8 cellular contexts compared by ENCODE assay signal in the genomic region with DNA sequence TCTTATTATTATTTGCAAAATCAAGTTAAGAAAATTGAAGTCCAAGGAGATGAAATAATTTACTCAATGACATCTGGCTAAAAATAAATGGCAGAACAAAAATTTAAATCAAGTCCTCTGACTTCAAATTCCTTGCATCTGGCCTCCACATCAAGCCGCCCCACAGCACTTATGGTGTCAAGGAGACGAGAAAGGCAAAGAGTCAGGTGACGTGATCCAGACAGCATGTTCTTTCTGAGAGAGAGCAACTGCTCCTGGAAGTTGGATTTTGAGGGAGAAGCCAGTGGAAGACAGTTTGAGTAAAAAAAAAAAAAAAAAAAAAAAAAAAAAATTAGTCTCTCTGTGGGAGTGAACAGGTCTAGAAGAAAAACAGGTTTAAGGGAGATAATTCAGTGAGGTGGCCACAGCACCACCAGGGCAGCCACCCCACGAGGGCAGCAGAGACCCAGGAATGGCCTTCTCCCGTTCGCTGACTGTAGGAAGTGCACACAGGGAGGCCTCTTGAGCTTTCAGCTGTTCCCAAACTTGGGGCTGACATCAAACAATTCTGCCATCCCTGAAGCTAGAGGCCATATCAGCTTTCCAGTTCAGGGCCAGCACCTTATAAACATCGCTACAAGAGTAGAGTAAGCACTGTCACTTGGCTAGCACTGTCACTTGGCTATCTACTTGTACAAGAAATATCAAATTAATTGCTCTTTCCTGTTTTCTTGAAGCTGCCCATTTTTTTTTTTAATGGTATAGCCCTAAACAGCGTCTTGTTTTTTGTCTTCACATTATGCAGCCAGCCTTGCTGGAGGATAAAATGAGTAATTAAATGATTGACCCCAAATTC. TPM values are rescaled to one million over a fixed set of nuclear protein-coding genes. Genes with fewer than 3 reads are reported as not detected.
A peak's percentile ranks its signal among the peaks of the same experiment; 100 is the strongest.
DNase-seq lines count a peak whose midpoint lies in the region; ATAC-seq lines count a peak whose summit lies in the region.

No MANE protein-coding gene starts in this region.

- H3K27me3 Mint-ChIP-seq in activated T-cell treated with anti-CD3 and anti-CD28 coated beads, Interleukin-2, amount 50 U/mL, for 24 hours: no peaks in the 10 kb centered on the region
- H3K27me3 Mint-ChIP-seq in naive thymus-derived CD4-positive, alpha-beta T cell: peaks cover 0 to 25% (median 0%) of the 10 kb centered on the region in 5 donors

- H3K27me3 ChIP-seq in naive thymus-derived CD4-positive, alpha-beta T cell (ENCODE audit: control insufficient read depth in 2 of 2, insufficient read depth in 2 of 2, low read length in 2 of 2): no peaks in the 10 kb centered on the region

- peaks cover 0 to 11% (median 5%) of the 10 kb centered on the region in 3 experiments for H3K36me3 ChIP-seq in naive thymus-derived CD4-positive, alpha-beta T cell (ENCODE audit: control insufficient read depth in 2 of 3, insufficient read depth in 3 of 3, low read length in 3 of 3)

- no peak overlapping the region for H3K27ac ChIP-seq in naive thymus-derived CD4-positive, alpha-beta T cell (ENCODE audit: low read depth, low read length)

- peaks cover 22 to 25% of the 10 kb centered on the region in 2 donors for H3K4me1 ChIP-seq in naive thymus-derived CD4-positive, alpha-beta T cell (ENCODE audit: control insufficient read depth in 2 of 2, insufficient read depth in 2 of 2, low read length in 2 of 2)

- DNase-seq in DMS 273 (lab: John Stamatoyannopoulos, UW; ENCODE audit: unreplicated experiment) (peak; percentile 74), NOMO-1 treated with dmso at 0.1 percent for 144 hours (lab: John Stamatoyannopoulos, UW; ENCODE audit: unreplicated experiment) (peak; percentile 72), fibroblast of gingiva (ENCODE audit: low read depth) (peak; percentile 64), stromal cell of bone marrow (ENCODE audit: low read depth) (peak; percentile 48)
- DNase-seq in activated T-cell treated with anti-CD3 and anti-CD28 coated beads, Interleukin-2, amount 50 U/mL, for 24 hours: peak; percentile 72
- DNase-seq in naive thymus-derived CD4-positive, alpha-beta T cell: peak; percentile 23 to 65 (median 54)

- H3K9me3 Mint-ChIP-seq in activated T-cell treated with anti-CD3 and anti-CD28 coated beads, Interleukin-2, amount 50 U/mL, for 24 hours: no peaks in the 10 kb centered on the region
- H3K9me3 Mint-ChIP-seq in naive thymus-derived CD4-positive, alpha-beta T cell: peaks cover 0 to 5% (median 0%) of the 10 kb centered on the region in 11 donors

- ATAC-seq in HG03108 (IDR thresholded peaks at IDR 0.05; ENCODE audit: unreplicated experiment) (peak; percentile 57), GM19397 (IDR thresholded peaks at IDR 0.05; ENCODE audit: unreplicated experiment) (no peak)
- ATAC-seq in naive thymus-derived CD4-positive, alpha-beta T cell: peak; percentile 80

- no peak overlapping the region for H3K4me3 ChIP-seq in naive thymus-derived CD4-positive, alpha-beta T cell (ENCODE audit: low read length)

- POLR2A ChIA-PET in naive thymus-derived CD4-positive, alpha-beta T cell (lab: Charles Lee): interaction anchor here (0.6 to 2.1 kb wide), 7 partner anchors 26 to 298 kb away, joined by 3 to 18 read pairs (median 3); no protein-coding TSS in a partner anchor

- H3K27ac Mint-ChIP-seq in activated T-cell treated with anti-CD3 and anti-CD28 coated beads, Interleukin-2, amount 50 U/mL, for 24 hours: no peak overlapping the region
- peak overlapping the region in 4 of 9 donors; percentile 22 to 86 (median 56) for H3K27ac Mint-ChIP-seq in naive thymus-derived CD4-positive, alpha-beta T cell

- peaks cover 11% of the 10 kb centered on the region for H3K36me3 Mint-ChIP-seq in activated T-cell treated with anti-CD3 and anti-CD28 coated beads, Interleukin-2, amount 50 U/mL, for 24 hours (ENCODE audit: low read depth)
- H3K36me3 Mint-ChIP-seq in naive thymus-derived CD4-positive, alpha-beta T cell: peaks cover 9 to 20% (median 14%) of the 10 kb centered on the region in 5 donors

- peaks cover 28% of the 10 kb centered on the region for H3K4me1 Mint-ChIP-seq in activated T-cell treated with anti-CD3 and anti-CD28 coated beads, Interleukin-2, amount 50 U/mL, for 24 hours (ENCODE audit: low read depth)
- H3K4me1 Mint-ChIP-seq in naive thymus-derived CD4-positive, alpha-beta T cell: peaks cover 32 to 68% (median 53%) of the 10 kb centered on the region in 7 donors

- no peaks in the 10 kb centered on the region for H3K9me3 ChIP-seq in naive thymus-derived CD4-positive, alpha-beta T cell (ENCODE audit: control insufficient read depth in 2 of 3, low read length in 3 of 3)

- CTCF ChIA-PET in naive thymus-derived CD4-positive, alpha-beta T cell (lab: Charles Lee): interaction anchor here (0.6 to 9.9 kb wide), 17 partner anchors 9 to 290 kb away, joined by 3 to 83 read pairs (median 5); no protein-coding TSS in a partner anchor

- no peak overlapping the region for H3K4me3 Mint-ChIP-seq in activated T-cell treated with anti-CD3 and anti-CD28 coated beads, Interleukin-2, amount 50 U/mL, for 24 hours
- peak overlapping the region in 1 of 10 donors; percentile 20 for H3K4me3 Mint-ChIP-seq in naive thymus-derived CD4-positive, alpha-beta T cell

- intact Hi-C loops in naive thymus-derived CD4-positive, alpha-beta T cell (cut with micrococcal nuclease): loop anchor here (1.0 to 5.0 kb wide), 7 partner anchors 27 to 986 kb away; a partner anchor contains a TSS

RNA-seq across cellular contexts. Expression of a gene that starts 7.8 kb away (rescaled TPM):
- 100 to 1,000 TPM in 2 of 5 experiments, 10 to 100 TPM in 3; 15.3 to 117 (median 95.2) TPM for total RNA-seq in naive thymus-derived CD4-positive, alpha-beta T cell
- polyA plus RNA-seq in naive thymus-derived CD4-positive, alpha-beta T cell: 100 to 1,000 TPM; 330 to 407 TPM

RNA-seq across cellular contexts. Expression of a gene that starts 21.8 kb away (rescaled TPM):
- 1 to 10 TPM in 2 of 5 experiments, under 1 TPM in 1, not detected in 2; 0.66 to 1.6 (median 1.0) TPM for total RNA-seq in naive thymus-derived CD4-positive, alpha-beta T cell
- not detected for polyA plus RNA-seq in naive thymus-derived CD4-positive, alpha-beta T cell

RNA-seq across cellular contexts. Expression of a gene that starts 21.8 kb away (rescaled TPM):
- total RNA-seq in naive thymus-derived CD4-positive, alpha-beta T cell: under 1 TPM in 1 of 5 experiments, not detected in 4; 0.41 TPM
- not detected for polyA plus RNA-seq in naive thymus-derived CD4-positive, alpha-beta T cell

RNA-seq across cellular contexts. Expression of a gene that starts 32.3 kb away (rescaled TPM):
- 100 to 1,000 TPM in 2 of 5 experiments, 10 to 100 TPM in 3; 64.9 to 298 (median 98.7) TPM for total RNA-seq in naive thymus-derived CD4-positive, alpha-beta T cell
- polyA plus RNA-seq in naive thymus-derived CD4-positive, alpha-beta T cell: 100 to 1,000 TPM; 280 to 437 TPM

RNA-seq across cellular contexts. Expression of a gene that starts 32.5 kb away (rescaled TPM):
- total RNA-seq in naive thymus-derived CD4-positive, alpha-beta T cell: 10 to 100 TPM; 20.7 to 39.9 (median 29.5) TPM
- polyA plus RNA-seq in naive thymus-derived CD4-positive, alpha-beta T cell: 10 to 100 TPM; 42.4 to 44.7 TPM
